Comparison of ENCODE assay signal across 1 cellular context in the genomic region with DNA sequence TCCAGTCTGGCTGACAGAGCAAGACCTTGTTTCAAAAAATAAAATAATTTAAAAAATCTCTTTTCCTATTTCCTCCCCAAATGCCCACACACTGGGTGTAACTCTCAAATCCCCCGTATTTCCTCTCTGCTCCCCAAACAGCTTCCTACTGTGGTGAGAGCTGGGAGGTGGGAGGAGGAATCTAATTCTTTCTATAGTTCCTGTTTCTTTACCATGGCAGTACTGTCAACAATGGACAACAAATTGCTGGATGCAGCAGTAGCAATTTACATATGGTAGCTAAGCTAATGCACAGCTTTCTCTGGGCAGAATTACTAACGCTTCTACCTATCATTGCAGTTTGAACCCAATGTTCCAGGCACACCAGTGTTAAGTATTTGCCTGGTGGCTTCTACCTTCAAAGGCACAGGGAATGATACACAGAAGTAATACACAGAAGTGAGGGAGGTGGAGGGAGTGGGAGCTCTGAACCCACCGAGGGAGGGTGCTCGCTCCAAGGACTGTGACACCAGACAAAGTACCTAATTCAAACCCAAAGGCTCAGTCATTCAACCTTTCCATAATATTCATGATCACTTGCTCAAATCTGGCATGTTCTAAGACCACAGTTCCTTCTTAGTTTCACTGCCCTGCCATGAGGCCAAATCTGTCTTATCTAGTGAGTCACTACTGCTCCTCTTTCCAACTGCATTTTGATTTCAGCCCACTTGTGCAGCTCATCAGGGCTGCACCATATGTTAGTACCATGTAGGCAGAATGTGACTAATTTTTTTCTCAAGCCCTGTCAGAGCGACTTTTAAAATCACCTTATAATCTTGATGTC.
TF ChIP-seq lines count a peak whose summit lies in the region.

No MANE protein-coding gene starts in this region.

TF ChIP-seq in IMR-90, 13 proteins besides CTCF, POLR2A, EP300 and RAD21:
- TF ChIP-seq, protein P1, sequence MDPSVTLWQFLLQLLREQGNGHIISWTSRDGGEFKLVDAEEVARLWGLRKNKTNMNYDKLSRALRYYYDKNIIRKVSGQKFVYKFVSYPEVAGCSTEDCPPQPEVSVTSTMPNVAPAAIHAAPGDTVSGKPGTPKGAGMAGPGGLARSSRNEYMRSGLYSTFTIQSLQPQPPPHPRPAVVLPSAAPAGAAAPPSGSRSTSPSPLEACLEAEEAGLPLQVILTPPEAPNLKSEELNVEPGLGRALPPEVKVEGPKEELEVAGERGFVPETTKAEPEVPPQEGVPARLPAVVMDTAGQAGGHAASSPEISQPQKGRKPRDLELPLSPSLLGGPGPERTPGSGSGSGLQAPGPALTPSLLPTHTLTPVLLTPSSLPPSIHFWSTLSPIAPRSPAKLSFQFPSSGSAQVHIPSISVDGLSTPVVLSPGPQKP (IDR thresholded peaks at IDR 0.05; ENCODE audit: borderline replicate concordance, low read depth, low read length) = no peak
- 0 out of 2 replicates have a peak, but pooled peaks have one; percentile 30 for TF ChIP-seq BHLHE40 (IDR thresholded peaks at IDR 0.05; ENCODE audit: low read depth, low read length)
- TF ChIP-seq MAFK (IDR thresholded peaks at IDR 0.05; ENCODE audit: low read depth, low read length) = peak; percentile 13; the same call in 1 of the 2 replicates
- no peak for TF ChIP-seq NFE2L2 (IDR thresholded peaks at IDR 0.05; ENCODE audit: low read depth, low read length)
- TF ChIP-seq RFX5 (IDR thresholded peaks at IDR 0.05; ENCODE audit: low read depth, low read length) = no peak
- TF ChIP-seq CHD1 (IDR thresholded peaks at IDR 0.05; ENCODE audit: low read depth, low read length) = no peak
- TF ChIP-seq CEBPB (IDR thresholded peaks at IDR 0.05; ENCODE audit: low read depth, low read length) = no peak
- no peak for TF ChIP-seq MAZ (IDR thresholded peaks at IDR 0.05; ENCODE audit: borderline replicate concordance, low read depth, low read length)
- TF ChIP-seq SMC3 (IDR thresholded peaks at IDR 0.05; ENCODE audit: low read depth, low read length) = no peak
- TF ChIP-seq, protein P2, sequence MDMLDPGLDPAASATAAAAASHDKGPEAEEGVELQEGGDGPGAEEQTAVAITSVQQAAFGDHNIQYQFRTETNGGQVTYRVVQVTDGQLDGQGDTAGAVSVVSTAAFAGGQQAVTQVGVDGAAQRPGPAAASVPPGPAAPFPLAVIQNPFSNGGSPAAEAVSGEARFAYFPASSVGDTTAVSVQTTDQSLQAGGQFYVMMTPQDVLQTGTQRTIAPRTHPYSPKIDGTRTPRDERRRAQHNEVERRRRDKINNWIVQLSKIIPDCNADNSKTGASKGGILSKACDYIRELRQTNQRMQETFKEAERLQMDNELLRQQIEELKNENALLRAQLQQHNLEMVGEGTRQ (IDR thresholded peaks at IDR 0.05; ENCODE audit: low read depth, low read length) = no peak
- TF ChIP-seq MXI1 (IDR thresholded peaks at IDR 0.05; ENCODE audit: borderline replicate concordance, low read depth, low read length) = peak; percentile 69; the same call in 1 of the 2 replicates
- TF ChIP-seq FOS (IDR thresholded peaks at IDR 0.05; ENCODE audit: low read depth, low read length) = 0 out of 2 replicates have a peak, but pooled peaks have one; percentile 51
- no peak for TF ChIP-seq RCOR1 (IDR thresholded peaks at IDR 0.05; ENCODE audit: insufficient replicate concordance, low read length)
